In genomic region chrX:36867143-36867542, GRCh38 we compare ENCODE assay signal across 8 cellular contexts.
DNase-seq lines count a peak whose midpoint lies in the region; ATAC-seq, FAIRE-seq and TF ChIP-seq lines count a peak whose summit lies in the region.

No MANE protein-coding gene starts in this region.

- no peak for TF ChIP-seq POLR2A in testis (IDR thresholded peaks at IDR 0.05)

- H3K9me3 ChIP-seq in testis (no peaks in the 10 kb centered on the region), aorta (ENCODE audit: control insufficient read depth, low read length) (no peaks in the 10 kb centered on the region)

- 24 to 35% methylated on average over 3 of the region's 3 CpGs for WGBS in testis, 2 donors
- WGBS in aorta, 2 donors: 8 to 13% methylated on average over 3 of the region's 3 CpGs

- POLR2A ChIA-PET in HEK293T (lab: Yijun Ruan, JAX): no interaction called here

- no peak for ATAC-seq in aorta (ENCODE audit: low FRiP score)

- DNase-seq in DMS153 (lab: John Stamatoyannopoulos, UW) (peak; percentile 1), DMS153 treated with DMSO at 0.1 percent for 48 hours (lab: John Stamatoyannopoulos, UW; ENCODE audit: unreplicated experiment) (no peak), HEK293T (ENCODE audit: extremely low spot score) (peak; percentile 16), RCC 7860 (ENCODE audit: low spot score) (peak; percentile 24), fibroblast of peridontal ligament (ENCODE audit: extremely low read depth) (peak; percentile 35), testis (no peak), aorta (no peak), NCI-H187 (lab: John Stamatoyannopoulos, UW) (no peak)

- CTCF ChIA-PET in HEK293T (lab: Yijun Ruan, JAX): interaction anchor here (0.7 kb wide), 1 partner anchor 887 kb away, joined by 3 read pairs; no protein-coding TSS in a partner anchor

- H3K36me3 ChIP-seq in testis (ENCODE audit: low read depth, missing control alignments) (no peaks in the 10 kb centered on the region), aorta (ENCODE audit: control insufficient read depth in 1 of 2, insufficient read depth in 2 of 2, low read length in 1 of 2) (no peaks in the 10 kb centered on the region)

- no peaks in the 10 kb centered on the region for H3K4me1 ChIP-seq in testis
- H3K4me1 ChIP-seq in aorta (ENCODE audit: control insufficient read depth in 1 of 2, insufficient read depth in 2 of 2, low read length in 2 of 2): no peaks in the 10 kb centered on the region

- H3K27me3 ChIP-seq in testis (no peaks in the 10 kb centered on the region), aorta (ENCODE audit: control insufficient read depth in 1 of 2, insufficient read depth in 2 of 2, low read length in 1 of 2) (no peaks in the 10 kb centered on the region)

- FAIRE-seq in RCC 7860 (lab: Jason Lieb, UNC): peak; percentile 76

- H3K27ac ChIP-seq in testis: no peak overlapping the region
- H3K27ac ChIP-seq in aorta (ENCODE audit: low read depth in 1 of 2, low read length in 2 of 2): no peak overlapping the region

- TF ChIP-seq CTCF in testis (IDR thresholded peaks at IDR 0.05): peak in 2 of 3 experiments; percentile 5 to 31

- H3K4me3 ChIP-seq in testis (no peak overlapping the region), aorta (ENCODE audit: low read length in 2 of 2) (no peak overlapping the region)

- intact Hi-C loops in testis (cut with DNase I; ENCODE audit: low total_unique reads) (no loop called here), aorta (cut with DNase I) (loop anchor here in 1 of 2 donors (5.0 kb wide), 1 partner anchor 975 kb away; no protein-coding TSS in a partner anchor)

TF ChIP-seq in HEK293T, 16 proteins besides CTCF, POLR2A, EP300 and RAD21:
- TF ChIP-seq CTBP1 (IDR thresholded peaks at IDR 0.05; ENCODE audit: borderline replicate concordance) (no peak), HDGF (IDR thresholded peaks at IDR 0.05; ENCODE audit: borderline replicate concordance) (no peak), ZNF384 (IDR thresholded peaks at IDR 0.05) (no peak), PKNOX1 (IDR thresholded peaks at IDR 0.05) (no peak), ARNT (IDR thresholded peaks at IDR 0.05) (no peak), L3MBTL2 (conservative IDR thresholded peaks at IDR 0.05) (no peak)

Comparison
In these comparisons a context has a peak if more than half of its experiments do, and no peak if none do; other contexts are left out.
1. DNase-seq: peak in DMS153 (single experiment), HEK293T (single experiment), RCC 7860 (single experiment) and fibroblast of peridontal ligament (single experiment); none in DMS153 treated with DMSO at 0.1 percent for 48 hours (single experiment), testis (single experiment), aorta (0 of 2) and NCI-H187 (0 of 2).